2 cellular contexts compared by ENCODE assay signal in genomic region chr6:131017962-131018361, GRCh38.
TF ChIP-seq lines count a peak whose summit lies in the region.

No MANE protein-coding gene starts in this region.

TF ChIP-seq in HepG2, 621 proteins besides CTCF, POLR2A, EP300 and RAD21:
- TF ChIP-seq, protein P1, sequence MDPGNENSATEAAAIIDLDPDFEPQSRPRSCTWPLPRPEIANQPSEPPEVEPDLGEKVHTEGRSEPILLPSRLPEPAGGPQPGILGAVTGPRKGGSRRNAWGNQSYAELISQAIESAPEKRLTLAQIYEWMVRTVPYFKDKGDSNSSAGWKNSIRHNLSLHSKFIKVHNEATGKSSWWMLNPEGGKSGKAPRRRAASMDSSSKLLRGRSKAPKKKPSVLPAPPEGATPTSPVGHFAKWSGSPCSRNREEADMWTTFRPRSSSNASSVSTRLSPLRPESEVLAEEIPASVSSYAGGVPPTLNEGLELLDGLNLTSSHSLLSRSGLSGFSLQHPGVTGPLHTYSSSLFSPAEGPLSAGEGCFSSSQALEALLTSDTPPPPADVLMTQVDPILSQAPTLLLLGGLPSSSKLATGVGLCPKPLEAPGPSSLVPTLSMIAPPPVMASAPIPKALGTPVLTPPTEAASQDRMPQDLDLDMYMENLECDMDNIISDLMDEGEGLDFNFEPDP (CRISPR knock-in tag; conservative IDR thresholded peaks at IDR 0.05): 0 out of 2 replicates have a peak, but pooled peaks have one; percentile 72
- no peak for TF ChIP-seq NRL (CRISPR knock-in tag; IDR thresholded peaks at IDR 0.05; ENCODE audit: borderline replicate concordance)
- no peak for TF ChIP-seq WIZ (CRISPR knock-in tag; IDR thresholded peaks at IDR 0.05)
TF ChIP-seq in HepG2: peak in this region for 1.

TF ChIP-seq in K562, 482 proteins besides CTCF, POLR2A, EP300 and RAD21:
- TF ChIP-seq CEBPZ (IDR thresholded peaks at IDR 0.05; ENCODE audit: borderline replicate concordance, low read depth, low read length) (no peak), THRAP3 (IDR thresholded peaks at IDR 0.05; ENCODE audit: borderline replicate concordance) (no peak), ZNF143 (CRISPR knock-in tag; IDR thresholded peaks at IDR 0.05) (no peak)
TF ChIP-seq in K562: peak in this region for 0.
